9 cellular contexts compared by ENCODE assay signal in the genomic region with DNA sequence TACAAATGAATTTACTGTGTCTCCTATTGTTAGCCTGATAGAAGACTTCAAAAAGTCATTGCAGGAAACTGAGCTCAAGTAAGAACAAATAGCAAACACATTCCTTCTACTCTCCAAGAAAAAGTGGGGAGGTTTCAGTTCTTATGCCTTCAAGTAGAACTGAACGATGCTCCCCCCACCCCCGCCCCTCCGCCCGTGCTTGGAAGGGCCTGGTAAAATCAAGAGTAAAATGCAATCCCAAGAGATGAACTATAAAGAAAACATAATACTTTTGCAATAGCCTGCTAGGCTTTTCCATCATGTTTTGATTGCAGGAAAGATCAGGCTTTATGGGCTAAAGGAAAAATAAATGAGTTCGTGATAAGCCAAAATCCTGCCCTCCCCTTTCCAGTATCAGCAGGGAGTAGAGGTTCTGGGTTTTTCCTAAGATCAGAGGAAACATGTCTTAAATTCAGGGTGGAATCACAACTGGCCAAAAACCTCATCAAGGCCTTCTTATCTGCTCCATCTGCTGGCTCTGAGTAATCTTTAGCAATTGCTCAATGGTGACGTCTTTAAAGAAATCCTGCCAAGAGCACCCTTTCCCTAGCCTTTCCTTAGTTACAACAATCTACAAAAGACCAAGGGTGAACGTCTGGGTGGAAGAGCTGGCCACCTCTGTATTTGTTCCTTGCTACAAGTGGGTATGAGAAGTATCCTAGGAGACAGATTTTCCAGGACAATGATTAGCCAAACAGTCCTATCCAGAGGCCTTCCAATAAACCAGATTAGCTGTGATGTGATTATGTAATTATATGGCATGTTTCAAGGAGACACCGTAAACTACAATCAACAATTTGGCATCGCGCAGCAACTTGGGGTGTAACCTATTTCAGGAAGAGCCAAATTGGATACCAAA.
DNase-seq lines count a peak whose midpoint lies in the region; ATAC-seq and TF ChIP-seq lines count a peak whose summit lies in the region.
"Had no signal": no experiment of that assay in that cellular context is flagged by ENCODE, and none has a peak within 500 bp of the region (broad histone marks: within the 10 kb centered on the region; RNA-seq: fewer than 3 reads in every experiment).

No MANE protein-coding gene starts in this region.

- H3K36me3 ChIP-seq in heart left ventricle: no peaks in the 10 kb centered on the region

- H3K9me3 ChIP-seq in heart left ventricle: peaks cover 0 to 10% (median 0%) of the 10 kb centered on the region in 12 donors

- H3K4me1 Mint-ChIP-seq in immature natural killer cell: no peaks in the 10 kb centered on the region

- no peak for TF ChIP-seq CTCF in heart left ventricle (IDR thresholded peaks at IDR 0.05)

- H3K4me1 ChIP-seq in heart left ventricle: peaks cover 0 to 29% (median 6%) of the 10 kb centered on the region in 12 donors

- 40 to 55% (median 47%) methylated on average over 10 of the region's 10 CpGs for WGBS in heart left ventricle, 4 donors

- H3K27ac Mint-ChIP-seq in immature natural killer cell: no peak overlapping the region

- peak overlapping the region; percentile 33 to 86 (median 72) for H3K27ac ChIP-seq in heart left ventricle

- DNase-seq in HPDE6-E6E7 (ENCODE audit: extremely low spot score) (peak; percentile 28), SKM-1 treated with dmso at 0.1 percent for 144 hours (lab: John Stamatoyannopoulos, UW; ENCODE audit: unreplicated experiment) (peak; percentile 40), heart left ventricle (peak in 3 of 5 donors; percentile 38 to 42 (median 38)), stromal cell of bone marrow (ENCODE audit: low read depth) (peak; percentile 86), immature natural killer cell (no peak)
- DNase-seq in stimulated activated CD4-positive, alpha-beta T cell treated with anti-CD3 and anti-CD28 coated beads, Interleukin-2, amount 100 ng/mL, for 24 hours: no peak

- no peaks in the 10 kb centered on the region for H3K36me3 Mint-ChIP-seq in immature natural killer cell

- H3K4me3 Mint-ChIP-seq in immature natural killer cell: no peak overlapping the region
- H3K4me3 Mint-ChIP-seq: neural crest cell had no signal

- H3K27me3 Mint-ChIP-seq in immature natural killer cell (ENCODE audit: low read depth in 3 of 3): peaks cover 4 to 11% (median 6%) of the 10 kb centered on the region in 3 donors

- ATAC-seq in heart left ventricle (peak; percentile 81 to 93 (median 90)), HG03565 (IDR thresholded peaks at IDR 0.05; ENCODE audit: unreplicated experiment) (no peak), GM18868 (IDR thresholded peaks at IDR 0.05; ENCODE audit: unreplicated experiment) (no peak)

- no peaks in the 10 kb centered on the region for H3K27me3 ChIP-seq in heart left ventricle

- H3K9me3 Mint-ChIP-seq in immature natural killer cell: no peaks in the 10 kb centered on the region

- intact Hi-C loops in heart left ventricle (cut with DNase I): loop anchor here in 8 of 10 donors (1.0 to 10.0 kb wide), 9 partner anchors 52 to 374 kb away; partner anchors contain the start of gene TMSB4X (in 1 of the 8)

- no peak overlapping the region for H3K4me3 ChIP-seq in heart left ventricle

- TF ChIP-seq POLR2A in heart left ventricle (IDR thresholded peaks at IDR 0.05): peak in 1 of 2 donors; percentile 15

Comparison
In these comparisons a context has a peak if more than half of its experiments do, and no peak if none do; other contexts are left out.
1. DNase-seq: peak in HPDE6-E6E7 (single experiment), SKM-1 treated with dmso at 0.1 percent for 144 hours (single experiment), heart left ventricle (3 of 5) and stromal cell of bone marrow (single experiment); none in immature natural killer cell (0 of 3) and stimulated activated CD4-positive, alpha-beta T cell treated with anti-CD3 and anti-CD28 coated beads, Interleukin-2, amount 100 ng/mL, for 24 hours (0 of 2).
2. ATAC-seq: peak in heart left ventricle (4 of 4); none in HG03565 (single experiment) and GM18868 (single experiment).